In the genomic region with DNA sequence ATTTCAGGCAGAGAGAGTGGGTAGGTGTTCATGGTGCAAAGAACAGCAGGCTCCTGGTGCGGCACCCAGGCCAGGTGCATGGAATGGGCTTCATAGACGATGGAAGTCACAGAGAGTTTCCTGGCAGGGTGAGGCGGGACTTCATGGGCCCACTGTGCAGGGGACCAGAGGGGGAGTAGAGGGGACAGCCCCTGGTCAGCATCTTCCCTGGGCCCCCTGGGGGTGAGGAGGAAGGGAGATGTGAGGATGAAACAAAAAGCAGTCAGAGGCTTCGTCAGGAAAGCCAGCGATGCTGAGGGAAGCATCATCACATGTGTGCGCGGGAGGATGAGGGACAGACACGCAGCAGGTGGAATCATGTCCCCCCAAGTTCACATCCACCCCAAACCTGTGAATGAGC, we compare ENCODE assay signal across 9 cellular contexts. TPM values are rescaled to one million over a fixed set of nuclear protein-coding genes. Genes with fewer than 3 reads are reported as not detected.
"Had no signal": no experiment of that assay in that cellular context is flagged by ENCODE, and none has a peak within 500 bp of the region (broad histone marks: within the 10 kb centered on the region; RNA-seq: fewer than 3 reads in every experiment).

No MANE protein-coding gene starts in this region.

- H3K4me3 Mint-ChIP-seq: IgD-negative memory B cell had no signal

- H3K4me3 ChIP-seq: K562 had no signal

- ATAC-seq: HepG2, K562 had no signal

- FAIRE-seq: HepG2, HTR-8/SVneo, K562 had no signal

- H3K27ac ChIP-seq: HL-60 had no signal

- H3K27ac Mint-ChIP-seq: IgD-negative memory B cell had no signal

- DNase-seq: IMR-90, KBM-7, KG1 had no signal

RNA-seq across cellular contexts. Expression of a gene that starts 2.4 kb away (rescaled TPM):
- total RNA-seq: HT-29 had no signal
